Comparison of ENCODE assay signal across 24 cellular contexts in the genomic region with DNA sequence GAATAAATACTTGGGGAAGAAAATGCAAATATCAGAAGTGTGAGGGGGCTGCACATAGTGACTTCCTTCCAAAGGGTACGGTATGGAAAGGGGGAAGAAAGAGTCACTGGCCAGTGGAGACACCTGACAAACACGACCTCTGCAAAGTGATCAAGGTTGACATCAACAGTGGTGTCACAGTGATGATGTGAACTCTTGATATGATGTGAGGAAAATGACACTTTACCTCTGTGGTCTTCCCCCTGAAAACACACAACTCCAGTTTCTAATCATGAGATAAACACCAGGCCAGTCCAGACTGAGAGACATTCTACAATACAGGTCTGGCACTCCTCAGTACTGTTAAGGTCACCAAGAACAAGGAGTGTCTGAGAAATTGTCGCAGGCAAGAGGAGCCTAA.
"Had no signal": no experiment of that assay in that cellular context is flagged by ENCODE, and none has a peak within 500 bp of the region (broad histone marks: within the 10 kb centered on the region; RNA-seq: fewer than 3 reads in every experiment).

No MANE protein-coding gene starts in this region.

- H3K27me3 ChIP-seq: hepatocyte, right lobe of liver, thyroid gland had no signal

- H3K27me3 Mint-ChIP-seq: activated CD4-positive, alpha-beta T cell treated with anti-CD3 and anti-CD28 coated beads, Interleukin-2, amount 10 ng/mL, durations not matched to agents 24 days and 14 days had no signal

- DNase-seq: activated CD4-positive, alpha-beta T cell treated with anti-CD3 and anti-CD28 coated beads, Interleukin-2, amount 10 ng/mL, durations not matched to agents 24 days and 14 days; activated CD8-positive, alpha-beta memory T cell treated with anti-CD3 and anti-CD28 coated beads, Interleukin-2, amount 50 U/mL, for 48 hours; activated gamma-delta T cell; activated T-cell treated with anti-CD3 and anti-CD28 coated beads, Interleukin-2, amount 50 U/mL, for 4 hours; central memory CD4-positive, alpha-beta T cell; dermis blood vessel endothelial cell; effector CD8-positive, alpha-beta T cell; glutamatergic neuron; immature natural killer cell; lower lobe of right lung; naive B cell; occipital lobe; posterior cingulate gyrus; right lobe of liver; stimulated activated CD4-positive, alpha-beta T cell treated with anti-CD3 and anti-CD28 coated beads, Interleukin-2, amount 100 ng/mL, for 24 hours; stimulated activated naive CD4-positive, alpha-beta T cell; substantia nigra; thyroid gland had no signal

- H3K9me3 Mint-ChIP-seq: activated CD4-positive, alpha-beta T cell treated with anti-CD3 and anti-CD28 coated beads, Interleukin-2, amount 10 ng/mL, durations not matched to agents 24 days and 14 days had no signal

- FAIRE-seq: astrocyte, frontal cortex had no signal

- H3K27ac ChIP-seq: hepatocyte, lower lobe of right lung, right lobe of liver, skin epidermis, thyroid gland had no signal

- H3K4me2 ChIP-seq: hepatocyte had no signal

- H3K4me3 ChIP-seq: hepatocyte, lower lobe of right lung, right lobe of liver, skin epidermis, thyroid gland had no signal

- H3K4me1 Mint-ChIP-seq: activated naive CD4-positive, alpha-beta T cell treated with anti-CD3 and anti-CD28 coated beads, Interleukin-2, amount 50 U/mL, for 24 hours; immature natural killer cell; naive B cell had no signal

- H3K4me3 Mint-ChIP-seq: activated CD4-positive, alpha-beta T cell treated with anti-CD3 and anti-CD28 coated beads, Interleukin-2, amount 10 ng/mL, durations not matched to agents 24 days and 14 days; activated naive CD4-positive, alpha-beta T cell treated with anti-CD3 and anti-CD28 coated beads, Interleukin-2, amount 50 U/mL, for 24 hours; activated T-cell treated with anti-CD3 and anti-CD28 coated beads, Interleukin-2, amount 50 U/mL, for 4 hours; immature natural killer cell; naive B cell had no signal

- H3K27ac Mint-ChIP-seq: activated CD4-positive, alpha-beta T cell treated with anti-CD3 and anti-CD28 coated beads, Interleukin-2, amount 10 ng/mL, durations not matched to agents 24 days and 14 days; activated naive CD4-positive, alpha-beta T cell treated with anti-CD3 and anti-CD28 coated beads, Interleukin-2, amount 50 U/mL, for 24 hours; immature natural killer cell; naive B cell had no signal

- H3K4me1 ChIP-seq: lower lobe of right lung, right lobe of liver, thyroid gland had no signal

- H3K36me3 ChIP-seq: lower lobe of right lung, right lobe of liver, thyroid gland had no signal

- ATAC-seq: activated T-cell treated with anti-CD3 and anti-CD28 coated beads, Interleukin-2, amount 50 U/mL, for 4 hours; left lobe of liver; lower lobe of right lung; right lobe of liver had no signal

- H2AFZ ChIP-seq: hepatocyte had no signal

- H3K9me3 ChIP-seq: right lobe of liver, thyroid gland had no signal
